Comparison of ENCODE assay signal across 8 cellular contexts in genomic region chr6:90294989-90295853, GRCh38. TPM values are rescaled to one million over a fixed set of nuclear protein-coding genes. Genes with fewer than 3 reads are reported as not detected.
DNase-seq lines count a peak whose midpoint lies in the region; TF ChIP-seq lines count a peak whose summit lies in the region.

No MANE protein-coding gene starts in this region.

- no peaks in the 10 kb centered on the region for H3K9me3 Mint-ChIP-seq in activated T-helper 1 cell treated with anti-CD3 and anti-CD28 coated beads, Interleukin-12 subunit alpha, Interleukin-12 subunit beta, Interleukin-2, Interleukin-4 antibody, amounts not matched to agents 30 ng/mL and 10 ng/mL and 1 ng/mL, durations not matched to agents 14 hours and 24 hours and 36 hours
- H3K9me3 Mint-ChIP-seq in nephron: no peaks in the 10 kb centered on the region

- H3K4me3 Mint-ChIP-seq in activated T-helper 1 cell treated with anti-CD3 and anti-CD28 coated beads, Interleukin-12 subunit alpha, Interleukin-12 subunit beta, Interleukin-2, Interleukin-4 antibody, amounts not matched to agents 30 ng/mL and 10 ng/mL and 1 ng/mL, durations not matched to agents 14 hours and 24 hours and 36 hours: peak overlapping the region; percentile 93
- H3K4me3 Mint-ChIP-seq in nephron: peak overlapping the region; percentile 90 to 95 (median 91)

- peak overlapping the region; percentile 56 for H3K4me3 ChIP-seq in fibroblast of pulmonary artery (replicated peaks; ENCODE audit: low read depth, low read length)

- peak overlapping the region; percentile 95 for H3K27ac Mint-ChIP-seq in activated T-helper 1 cell treated with anti-CD3 and anti-CD28 coated beads, Interleukin-12 subunit alpha, Interleukin-12 subunit beta, Interleukin-2, Interleukin-4 antibody, amounts not matched to agents 30 ng/mL and 10 ng/mL and 1 ng/mL, durations not matched to agents 14 hours and 24 hours and 36 hours
- H3K27ac Mint-ChIP-seq in nephron: peak overlapping the region; percentile 32 to 77 (median 61)

- H3K27me3 Mint-ChIP-seq in activated T-helper 1 cell treated with anti-CD3 and anti-CD28 coated beads, Interleukin-12 subunit alpha, Interleukin-12 subunit beta, Interleukin-2, Interleukin-4 antibody, amounts not matched to agents 30 ng/mL and 10 ng/mL and 1 ng/mL, durations not matched to agents 14 hours and 24 hours and 36 hours (ENCODE audit: insufficient read depth): peaks cover 24% of the 10 kb centered on the region
- peaks cover 28% of the 10 kb centered on the region for H3K27me3 Mint-ChIP-seq in nephron (ENCODE audit: low read depth)

- TF ChIP-seq CTCF in fibroblast of pulmonary artery (IDR thresholded peaks at IDR 0.05; ENCODE audit: low read length, missing control alignments) (no peak), nephron (IDR thresholded peaks at IDR 0.05; ENCODE audit: unreplicated experiment in 3 of 3) (peak in 2 of 3 experiments; percentile 5 to 15)

- peaks cover 30% of the 10 kb centered on the region for H3K36me3 Mint-ChIP-seq in activated T-helper 1 cell treated with anti-CD3 and anti-CD28 coated beads, Interleukin-12 subunit alpha, Interleukin-12 subunit beta, Interleukin-2, Interleukin-4 antibody, amounts not matched to agents 30 ng/mL and 10 ng/mL and 1 ng/mL, durations not matched to agents 14 hours and 24 hours and 36 hours (ENCODE audit: low read depth)
- peaks cover 6% of the 10 kb centered on the region for H3K36me3 Mint-ChIP-seq in nephron (ENCODE audit: low read depth)

- intact Hi-C loops in activated T-helper 1 cell treated with anti-CD3 and anti-CD28 coated beads, Interleukin-12 subunit alpha, Interleukin-12 subunit beta, Interleukin-2, Interleukin-4 antibody, amounts not matched to agents 30 ng/mL and 10 ng/mL and 1 ng/mL, durations not matched to agents 14 hours and 24 hours and 36 hours (cut with micrococcal nuclease): loop anchor here (1.0 to 10.0 kb wide), 7 partner anchors 10 to 1000 kb away; partner anchors contain the start of genes MAP3K7, MDN1 and UBE2J1

- DNase-seq in NCI-H2029 (lab: John Stamatoyannopoulos, UW): peak; percentile 17
- no peak for DNase-seq in NCI-H2029 treated with DMSO at 0.1 percent for 48 hours (lab: John Stamatoyannopoulos, UW)
- peak; percentile 42 for DNase-seq in NOMO-1 treated with DMSO at 0.1 percent for 48 hours (lab: John Stamatoyannopoulos, UW; ENCODE audit: unreplicated experiment)
- DNase-seq in activated T-helper 1 cell treated with anti-CD3 and anti-CD28 coated beads, Interleukin-12 subunit alpha, Interleukin-12 subunit beta, Interleukin-2, Interleukin-4 antibody, amounts not matched to agents 30 ng/mL and 10 ng/mL and 1 ng/mL, durations not matched to agents 14 hours and 24 hours and 36 hours (ENCODE audit: low spot score): peak; percentile 58
- peak; percentile 28 for DNase-seq in fibroblast of pulmonary artery (ENCODE audit: low read depth)
- DNase-seq in stimulated activated naive CD4-positive, alpha-beta T cell (lab: John Stamatoyannopoulos, UW): peak; percentile 55 to 86 (median 66)
- no peak for DNase-seq in Kasumi-1 (lab: John Stamatoyannopoulos, UW)

- peaks cover 52% of the 10 kb centered on the region for H3K4me1 Mint-ChIP-seq in activated T-helper 1 cell treated with anti-CD3 and anti-CD28 coated beads, Interleukin-12 subunit alpha, Interleukin-12 subunit beta, Interleukin-2, Interleukin-4 antibody, amounts not matched to agents 30 ng/mL and 10 ng/mL and 1 ng/mL, durations not matched to agents 14 hours and 24 hours and 36 hours (ENCODE audit: low read depth)
- H3K4me1 Mint-ChIP-seq in nephron: peaks cover 34% of the 10 kb centered on the region

RNA-seq across cellular contexts. Expression of gene BACH2, which starts 1.4 kb away (rescaled TPM):
- total RNA-seq in activated T-helper 1 cell treated with anti-CD3 and anti-CD28 coated beads, Interleukin-12 subunit alpha, Interleukin-12 subunit beta, Interleukin-2, Interleukin-4 antibody, amounts not matched to agents 30 ng/mL and 10 ng/mL and 1 ng/mL, durations not matched to agents 14 hours and 24 hours and 36 hours: 68.1 and 71.2 TPM in 2 replicates

Comparison
In these comparisons a context has a peak if more than half of its experiments do, and no peak if none do; other contexts are left out.
1. DNase-seq: peak in NCI-H2029 (single experiment), NOMO-1 treated with DMSO at 0.1 percent for 48 hours (single experiment), activated T-helper 1 cell treated with anti-CD3 and anti-CD28 coated beads, Interleukin-12 subunit alpha, Interleukin-12 subunit beta, Interleukin-2, Interleukin-4 antibody, amounts not matched to agents 30 ng/mL and 10 ng/mL and 1 ng/mL, durations not matched to agents 14 hours and 24 hours and 36 hours (single experiment), fibroblast of pulmonary artery (single experiment) and stimulated activated naive CD4-positive, alpha-beta T cell (6 of 6); none in NCI-H2029 treated with DMSO at 0.1 percent for 48 hours (single experiment) and Kasumi-1 (0 of 2).